In the genomic region with DNA sequence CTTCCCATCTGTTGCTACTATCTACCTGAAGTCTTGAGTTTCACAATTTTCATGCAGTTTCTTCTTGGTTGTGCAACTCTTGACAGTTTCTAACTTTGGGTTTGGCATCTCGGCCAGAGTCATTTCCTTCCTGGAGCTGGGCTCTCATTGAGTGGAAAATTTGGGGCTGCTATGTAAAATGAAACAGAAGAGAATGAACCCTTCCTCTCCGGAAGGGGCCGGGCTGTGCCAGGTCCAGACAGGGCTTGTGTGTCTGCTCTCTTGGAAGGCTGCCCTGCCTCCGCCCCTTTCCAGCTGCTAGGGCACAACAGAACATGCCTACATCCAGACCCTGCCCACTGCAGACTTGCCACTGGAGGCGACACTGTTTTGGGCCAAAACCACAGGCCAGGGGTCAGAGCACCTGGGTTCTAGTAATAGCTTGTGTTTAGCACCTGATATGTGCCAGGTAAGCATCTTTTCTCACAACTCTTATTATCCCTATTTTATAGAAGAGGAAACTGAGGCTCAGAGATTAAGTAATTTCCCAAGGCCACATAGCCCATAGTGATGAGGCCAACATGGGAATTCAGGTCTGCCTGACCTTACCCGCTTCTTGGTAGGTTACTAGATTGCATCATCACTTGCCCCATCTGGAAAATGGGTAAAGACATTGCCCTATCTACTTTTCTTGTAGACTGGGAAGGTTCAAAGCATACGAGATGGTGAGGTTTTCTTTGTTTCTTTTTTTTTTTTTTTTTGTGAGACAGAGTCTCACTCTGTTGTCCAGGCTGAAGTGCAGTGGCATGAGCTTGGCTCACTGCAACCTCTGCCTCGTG, we compare ENCODE assay signal across 8 cellular contexts. TPM values are rescaled to one million over a fixed set of nuclear protein-coding genes. Genes with fewer than 3 reads are reported as not detected.
A peak's percentile ranks its signal among the peaks of the same experiment; 100 is the strongest.
DNase-seq lines count a peak whose midpoint lies in the region; ATAC-seq and TF ChIP-seq lines count a peak whose summit lies in the region.

No MANE protein-coding gene starts in this region.

- H3K27ac ChIP-seq in duodenal mucosa (ENCODE audit: low read depth, low read length) (peak overlapping the region; percentile 33), muscle layer of colon (ENCODE audit: low read depth, low read length) (peak overlapping the region; percentile 35), vagina (peak overlapping the region; percentile 97)

- intact Hi-C loops in vagina (cut with DNase I) = no loop called here

- ATAC-seq in GM19455 (IDR thresholded peaks at IDR 0.05; ENCODE audit: unreplicated experiment) = no peak

- peaks cover 51 to 54% of the 10 kb centered on the region in 2 donors for H3K4me1 ChIP-seq in duodenal mucosa (ENCODE audit: control insufficient read depth in 1 of 2, insufficient read depth in 2 of 2, low read length in 2 of 2)
- H3K4me1 ChIP-seq in muscle layer of colon (ENCODE audit: insufficient read depth, low read length) = peaks cover 63% of the 10 kb centered on the region
- H3K4me1 ChIP-seq in vagina = peaks cover 90% of the 10 kb centered on the region

- no peak overlapping the region for H3K4me3 ChIP-seq in duodenal mucosa (ENCODE audit: low read depth in 1 of 2, low read length in 2 of 2)
- peak overlapping the region; percentile 1 to 21 for H3K4me3 ChIP-seq in muscle layer of colon (ENCODE audit: low read depth in 1 of 2, low read length in 2 of 2)
- no peak overlapping the region for H3K4me3 ChIP-seq in vagina

- DNase-seq in NCI-H2171 treated with DMSO at 0.1 percent for 48 hours (lab: John Stamatoyannopoulos, UW) (peak; percentile 22), NCI-H2171 (lab: John Stamatoyannopoulos, UW) (no peak), T-helper 9 cell (peak; percentile 17), vagina (ENCODE audit: extremely low spot score in 2 of 2) (peak in 1 of 2 donors; percentile 95), NCI-H1092 (lab: John Stamatoyannopoulos, UW) (no peak)

- no peak for TF ChIP-seq POLR2A in vagina (IDR thresholded peaks at IDR 0.05)

- no peaks in the 10 kb centered on the region for H3K36me3 ChIP-seq in duodenal mucosa (ENCODE audit: control insufficient read depth in 1 of 2, insufficient read depth in 2 of 2, low read length in 2 of 2)
- H3K36me3 ChIP-seq in muscle layer of colon (ENCODE audit: insufficient read depth, low read length) = no peaks in the 10 kb centered on the region
- no peaks in the 10 kb centered on the region for H3K36me3 ChIP-seq in vagina

- no peak for TF ChIP-seq CTCF in vagina (IDR thresholded peaks at IDR 0.05)

- H3K9me3 ChIP-seq in duodenal mucosa (ENCODE audit: control insufficient read depth in 1 of 2, low read length in 2 of 2) (no peaks in the 10 kb centered on the region), muscle layer of colon (ENCODE audit: low read length) (no peaks in the 10 kb centered on the region), vagina (no peaks in the 10 kb centered on the region)

- H3K27me3 ChIP-seq in duodenal mucosa (ENCODE audit: control insufficient read depth in 1 of 2, insufficient read depth in 2 of 2, low read length in 2 of 2) = no peaks in the 10 kb centered on the region
- H3K27me3 ChIP-seq in muscle layer of colon (ENCODE audit: control insufficient read depth in 1 of 2, insufficient read depth in 2 of 2, low read length in 2 of 2) = no peaks in the 10 kb centered on the region
- H3K27me3 ChIP-seq in vagina = no peaks in the 10 kb centered on the region

- H3K9ac ChIP-seq in duodenal mucosa (ENCODE audit: low read depth in 1 of 2, low read length in 2 of 2) = no peak overlapping the region
- H3K9ac ChIP-seq in muscle layer of colon (ENCODE audit: low read length) = no peak overlapping the region

RNA-seq across cellular contexts. Expression of a gene that starts 25.0 kb away (rescaled TPM):
- 10.6 TPM for total RNA-seq in vagina

RNA-seq across cellular contexts. Expression of a gene that starts 48.2 kb away (rescaled TPM):
- 48.4 TPM for total RNA-seq in vagina

RNA-seq across cellular contexts. Expression of a gene that starts 58.5 kb away (rescaled TPM):
- total RNA-seq in vagina = 34.4 TPM

Comparison
In these comparisons a context has a peak if more than half of its experiments do, and no peak if none do; other contexts are left out.
1. DNase-seq: peak in NCI-H2171 treated with DMSO at 0.1 percent for 48 hours (single experiment) and T-helper 9 cell (single experiment); none in NCI-H2171 (single experiment) and NCI-H1092 (single experiment).
2. H3K27ac ChIP-seq: peak in every context shown above with its lines; median percentile 97 in vagina; 35 in muscle layer of colon; 33 in duodenal mucosa.
3. H3K4me3 ChIP-seq: peak in muscle layer of colon (2 of 2); none in duodenal mucosa (0 of 2) and vagina (0 of 2).